19 cellular contexts compared by ENCODE assay signal in the genomic region with DNA sequence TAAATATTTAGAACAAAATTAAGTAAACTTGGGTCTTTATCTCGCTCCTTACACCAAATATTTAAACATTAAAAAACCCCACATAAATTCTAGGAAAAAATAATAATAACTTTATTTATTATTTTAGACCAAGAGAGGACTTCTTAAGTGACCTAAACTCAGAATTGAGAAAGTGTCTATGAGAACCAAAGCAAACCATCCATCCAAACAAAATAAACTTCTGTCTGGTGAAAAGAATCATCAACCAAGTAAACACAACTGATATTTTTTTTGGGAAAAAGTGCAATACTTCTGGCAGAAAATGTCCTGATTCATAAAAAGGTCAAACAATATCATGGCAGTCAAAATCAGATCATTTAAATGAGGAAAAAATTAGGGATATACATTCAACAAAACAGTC.
DNase-seq lines count a peak whose midpoint lies in the region; ATAC-seq and TF ChIP-seq lines count a peak whose summit lies in the region.
"Had no signal": no experiment of that assay in that cellular context is flagged by ENCODE, and none has a peak within 500 bp of the region (broad histone marks: within the 10 kb centered on the region; RNA-seq: fewer than 3 reads in every experiment).

No MANE protein-coding gene starts in this region.

- no peak overlapping the region for H3K27ac ChIP-seq in ACC112 (ENCODE audit: low read depth, low read length)
- H3K27ac ChIP-seq: A549, GM23248 had no signal

- H3K4me1 ChIP-seq in ACC112 (ENCODE audit: control insufficient read depth, insufficient read depth, low read length, unreplicated experiment), result no peaks in the 10 kb centered on the region
- H3K4me1 ChIP-seq: A549 had no signal

- H3K79me2 ChIP-seq in ACC112 (ENCODE audit: control insufficient read depth, insufficient read depth, low read length, unreplicated experiment), result no peaks in the 10 kb centered on the region

- H3K9me3 Mint-ChIP-seq in activated T-cell treated with anti-CD3 and anti-CD28 coated beads, Interleukin-2, amount 50 U/mL, for 24 hours, result no peaks in the 10 kb centered on the region
- peaks cover 4% of the 10 kb centered on the region for H3K9me3 Mint-ChIP-seq in stimulated activated memory B cell treated with anti-CD40 and anti-IgM and Interleukin-4, amounts not matched to agents 10 μg/mL and 1 μg/mL and 100 μg/mL, for 72 hours

- TF ChIP-seq CTCF in astrocyte of the spinal cord (IDR thresholded peaks at IDR 0.05; ENCODE audit: low read depth, low read length), result no peak

- intact Hi-C loops in sciatic nerve (cut with DNase I), result no loop called here

- in situ Hi-C loops in astrocyte of the spinal cord (cut with HindIII; ENCODE audit: low sequenced_read_pairs), result no loop called here

- peak overlapping the region; percentile 61 for H2AFZ ChIP-seq in ACC112 (ENCODE audit: low read length, unreplicated experiment)
- H2AFZ ChIP-seq: GM23248 had no signal

- no peaks in the 10 kb centered on the region for H3K36me3 ChIP-seq in ACC112 (ENCODE audit: insufficient read depth, low read length)

- peak; percentile 19 for DNase-seq in astrocyte of the spinal cord (ENCODE audit: low read depth, low spot score)
- DNase-seq in fibroblast of gingiva (ENCODE audit: low read depth), result peak; percentile 14
- no peak for DNase-seq in sciatic nerve (ENCODE audit: low spot score)
- DNase-seq in activated T-cell treated with anti-CD3 and anti-CD28 coated beads, Interleukin-2, amount 50 U/mL, for 24 hours, result no peak
- no peak for DNase-seq in islet precursor cell
- DNase-seq: 8988T; C1 segment of cervical spinal cord; Calu3; CD4-positive, alpha-beta memory T cell; COR-L47; DMS53; DMS79 treated with DMSO at 0.1 percent for 48 hours; GF-D8; GM23248; H7; HCEC 1CT had no signal

- ATAC-seq in sciatic nerve, result peak; percentile 67
- no peak for ATAC-seq in stimulated activated memory B cell treated with anti-CD40 and anti-IgM and Interleukin-4, amounts not matched to agents 10 μg/mL and 1 μg/mL and 100 μg/mL, for 72 hours
- ATAC-seq: A549 had no signal

- no peaks in the 10 kb centered on the region for H3K27me3 ChIP-seq in ACC112 (ENCODE audit: insufficient read depth, low read length)

- H3K36me3 Mint-ChIP-seq in activated T-cell treated with anti-CD3 and anti-CD28 coated beads, Interleukin-2, amount 50 U/mL, for 24 hours (ENCODE audit: low read depth), result no peaks in the 10 kb centered on the region
- no peaks in the 10 kb centered on the region for H3K36me3 Mint-ChIP-seq in stimulated activated memory B cell treated with anti-CD40 and anti-IgM and Interleukin-4, amounts not matched to agents 10 μg/mL and 1 μg/mL and 100 μg/mL, for 72 hours
- H3K36me3 Mint-ChIP-seq: CD4-positive, alpha-beta memory T cell had no signal

- H3K4me1 Mint-ChIP-seq in activated T-cell treated with anti-CD3 and anti-CD28 coated beads, Interleukin-2, amount 50 U/mL, for 24 hours (ENCODE audit: low read depth), result no peaks in the 10 kb centered on the region
- H3K4me1 Mint-ChIP-seq in stimulated activated memory B cell treated with anti-CD40 and anti-IgM and Interleukin-4, amounts not matched to agents 10 μg/mL and 1 μg/mL and 100 μg/mL, for 72 hours, result no peaks in the 10 kb centered on the region
- H3K4me1 Mint-ChIP-seq: CD4-positive, alpha-beta memory T cell had no signal

- H3K4me3 ChIP-seq in ACC112 (ENCODE audit: low read depth, low read length), result no peak overlapping the region
- H3K4me3 ChIP-seq in astrocyte of the spinal cord (ENCODE audit: low read depth, low read length), result no peak overlapping the region
- H3K4me3 ChIP-seq: A549, GM23248 had no signal

- no peaks in the 10 kb centered on the region for H3K27me3 Mint-ChIP-seq in activated T-cell treated with anti-CD3 and anti-CD28 coated beads, Interleukin-2, amount 50 U/mL, for 24 hours
- H3K27me3 Mint-ChIP-seq in stimulated activated memory B cell treated with anti-CD40 and anti-IgM and Interleukin-4, amounts not matched to agents 10 μg/mL and 1 μg/mL and 100 μg/mL, for 72 hours, result no peaks in the 10 kb centered on the region
- H3K27me3 Mint-ChIP-seq: CD4-positive, alpha-beta memory T cell had no signal

- no peak overlapping the region for H3K4me3 Mint-ChIP-seq in activated T-cell treated with anti-CD3 and anti-CD28 coated beads, Interleukin-2, amount 50 U/mL, for 24 hours
- H3K4me3 Mint-ChIP-seq in stimulated activated memory B cell treated with anti-CD40 and anti-IgM and Interleukin-4, amounts not matched to agents 10 μg/mL and 1 μg/mL and 100 μg/mL, for 72 hours, result no peak overlapping the region
- H3K4me3 Mint-ChIP-seq: CD4-positive, alpha-beta memory T cell had no signal

- no peak overlapping the region for H3K27ac Mint-ChIP-seq in activated T-cell treated with anti-CD3 and anti-CD28 coated beads, Interleukin-2, amount 50 U/mL, for 24 hours
- H3K27ac Mint-ChIP-seq in stimulated activated memory B cell treated with anti-CD40 and anti-IgM and Interleukin-4, amounts not matched to agents 10 μg/mL and 1 μg/mL and 100 μg/mL, for 72 hours, result no peak overlapping the region
- H3K27ac Mint-ChIP-seq: CD4-positive, alpha-beta memory T cell had no signal

Comparison
In these comparisons a context has a peak if more than half of its experiments do, and no peak if none do; other contexts are left out.
1. DNase-seq: peak in astrocyte of the spinal cord (single experiment) and fibroblast of gingiva (single experiment); none in sciatic nerve (single experiment), activated T-cell treated with anti-CD3 and anti-CD28 coated beads, Interleukin-2, amount 50 U/mL, for 24 hours (single experiment) and islet precursor cell (single experiment).